In genomic region chr1:43669878-43670277, GRCh38 we compare ENCODE assay signal across 23 cellular contexts. TPM values are rescaled to one million over a fixed set of nuclear protein-coding genes. Genes with fewer than 3 reads are reported as not detected.
DNase-seq lines count a peak whose midpoint lies in the region; ATAC-seq, FAIRE-seq and TF ChIP-seq lines count a peak whose summit lies in the region.
"Had no signal": no experiment of that assay in that cellular context is flagged by ENCODE, and none has a peak within 500 bp of the region (broad histone marks: within the 10 kb centered on the region; RNA-seq: fewer than 3 reads in every experiment).

No MANE protein-coding gene starts in this region.

- H3K4me1 ChIP-seq in HepG2 (ENCODE audit: insufficient read depth, low read length) (no peaks in the 10 kb centered on the region), right lobe of liver (no peaks in the 10 kb centered on the region), psoas muscle (peaks cover 10% of the 10 kb centered on the region)
- H3K4me1 ChIP-seq: BLaER1, Caco-2 had no signal

- H3K4me3 ChIP-seq in HepG2 (replicated peaks in 1 of 3; ENCODE audit: insufficient read depth in 1 of 3, low read depth in 2 of 3, low read length in 3 of 3): no peak overlapping the region
- H3K4me3 ChIP-seq in right lobe of liver: no peak overlapping the region
- H3K4me3 ChIP-seq in psoas muscle: no peak overlapping the region
- H3K4me3 ChIP-seq in foreskin fibroblast (ENCODE audit: low read depth in 1 of 2, low read length in 2 of 2): no peak overlapping the region
- H3K4me3 ChIP-seq: BLaER1, GM23248 had no signal

- H3K27me3 ChIP-seq in HepG2 (ENCODE audit: control insufficient read depth in 1 of 2, insufficient read depth in 2 of 2, low read length in 2 of 2) (no peaks in the 10 kb centered on the region), right lobe of liver (no peaks in the 10 kb centered on the region), psoas muscle (ENCODE audit: insufficient read depth in 3 of 3, low read length in 2 of 3) (no peaks in the 10 kb centered on the region)
- H3K27me3 ChIP-seq: BLaER1 had no signal

- TF ChIP-seq CTCF in HepG2 (CRISPR knock-in tag; IDR thresholded peaks at IDR 0.05): no peak
- no peak for TF ChIP-seq CTCF in right lobe of liver (IDR thresholded peaks at IDR 0.05)
- TF ChIP-seq CTCF in RWPE1 (conservative IDR thresholded peaks at IDR 0.05; ENCODE audit: low read depth): no peak
- no peak for TF ChIP-seq CTCF in psoas muscle (IDR thresholded peaks at IDR 0.05)
- no peak for TF ChIP-seq CTCF in foreskin fibroblast (IDR thresholded peaks at IDR 0.05; ENCODE audit: low read depth, low read length)

- over 99% methylated on average over 5 of the region's 5 CpGs for WGBS in HepG2 (ENCODE audit: low lambda C conversion rate)
- WGBS in right lobe of liver (ENCODE audit: insufficient coverage, low coverage, low lambda C conversion rate, missing lambda C conversion rate): 97% methylated on average over 4 of the region's 5 CpGs
- 33 to 74% (median 39%) methylated on average over 5 of the region's 5 CpGs for WGBS in psoas muscle, 3 donors

- FAIRE-seq in HepG2 (lab: Jason Lieb, UNC): no peak
- FAIRE-seq: A204.1, GM12891, GM18507 had no signal

- no peak overlapping the region for H3K27ac ChIP-seq in HepG2 (ENCODE audit: extremely low read length, insufficient read depth, low read length)
- H3K27ac ChIP-seq in right lobe of liver: no peak overlapping the region
- peak overlapping the region; percentile 47 for H3K27ac ChIP-seq in RWPE1
- H3K27ac ChIP-seq in psoas muscle: peak overlapping the region; percentile 30
- H3K27ac ChIP-seq: 22Rv1, BLaER1, C4-2B had no signal

- POLR2A ChIA-PET in HepG2 (lab: Yijun Ruan, JAX) (no interaction called here), RWPE1 (lab: Yijun Ruan, JAX; ENCODE audit: low non-redundant PET) (no interaction called here)

- no peaks in the 10 kb centered on the region for H3K9me3 ChIP-seq in HepG2 (ENCODE audit: low read length)
- H3K9me3 ChIP-seq in right lobe of liver: no peaks in the 10 kb centered on the region
- H3K9me3 ChIP-seq in psoas muscle: no peaks in the 10 kb centered on the region
- H3K9me3 ChIP-seq: BLaER1, Caco-2 had no signal

- DNase-seq in HepG2 (ENCODE audit: low spot score) (no peak), right lobe of liver (no peak), RWPE1 (ENCODE audit: low spot score) (no peak), psoas muscle (no peak), cerebellum (ENCODE audit: low spot score) (no peak), NCI-H446 treated with DMSO at 0.1 percent for 48 hours (lab: John Stamatoyannopoulos, UW) (no peak), foreskin fibroblast (no peak)
- DNase-seq: Caco-2; CD4-positive, CD25-positive, alpha-beta regulatory T cell; CD8-positive, alpha-beta T cell; DMS79; EL; GDM1; GM23248; H9 had no signal

- H2AFZ ChIP-seq in HepG2 (ENCODE audit: low read length): no peak overlapping the region
- H2AFZ ChIP-seq: GM23248 had no signal

- TF ChIP-seq EP300 in HepG2 (IDR thresholded peaks at IDR 0.05; ENCODE audit: low read depth in 2 of 2, low read length in 2 of 2) (no peak), HepG2 (CRISPR knock-in tag; IDR thresholded peaks at IDR 0.05; ENCODE audit: borderline replicate concordance) (no peak)

- H4K20me1 ChIP-seq in HepG2 (ENCODE audit: insufficient read depth, low read length): no peaks in the 10 kb centered on the region

- H3K79me2 ChIP-seq in HepG2 (ENCODE audit: insufficient read depth, low read length): no peaks in the 10 kb centered on the region

- in situ Hi-C loops in HepG2 (cut with HindIII; ENCODE audit: extremely low pct_ligation_motif_present, low pct_unique_long_range_greater_than_20kb): no loop called here

- CTCF ChIA-PET in HepG2 (lab: Yijun Ruan, JAX; ENCODE audit: low intra/inter-chr PET ratio, low total read pairs): no interaction called here
- CTCF ChIA-PET in RWPE1 (lab: Yijun Ruan, JAX): interaction anchor here (0.7 kb wide), 2 partner anchors 137 to 303 kb away, joined by 4 to 5 read pairs; no protein-coding TSS in a partner anchor

- no peak for TF ChIP-seq POLR2A in HepG2 (IDR thresholded peaks at IDR 0.05; ENCODE audit: insufficient read depth in 1 of 2, low read depth in 2 of 2, low read length in 2 of 2)
- TF ChIP-seq POLR2A in right lobe of liver (IDR thresholded peaks at IDR 0.05): no peak

- TSS peak; percentile 10 for BruUV-seq in HepG2 (replicated peaks; lab: Mats Ljungman, UMichigan)

- TF ChIP-seq RAD21 in HepG2 (CRISPR knock-in tag; IDR thresholded peaks at IDR 0.05): no peak

- H3K9ac ChIP-seq in HepG2 (ENCODE audit: insufficient read depth, low read depth, low read length): no peak overlapping the region
- H3K9ac ChIP-seq: BLaER1, GM23248 had no signal

- no peak for ATAC-seq in HepG2
- ATAC-seq in right lobe of liver: no peak
- ATAC-seq in psoas muscle: peak; percentile 38 to 82 (median 78)
- no peak for ATAC-seq in GM19452 (IDR thresholded peaks at IDR 0.05; ENCODE audit: unreplicated experiment)
- ATAC-seq: CD8-positive, alpha-beta T cell; HCT116 had no signal

- intact Hi-C loops in HepG2 (cut with micrococcal nuclease; ENCODE audit: unreplicated experiment): no loop called here
- intact Hi-C loops in right lobe of liver (cut with DNase I): loop anchor here in 1 of 2 donors (10.0 kb wide), 1 partner anchor 145 kb away; no protein-coding TSS in a partner anchor
- intact Hi-C loops in psoas muscle (cut with DNase I): loop anchor here in 1 of 2 donors (5.0 to 10.0 kb wide), 2 partner anchors 37 to 265 kb away; partner anchors contain the start of genes ARTN and ST3GAL3

- H3K4me2 ChIP-seq in HepG2 (ENCODE audit: low read depth, low read length): no peak overlapping the region
- H3K4me2 ChIP-seq: BLaER1 had no signal

- H3K36me3 ChIP-seq in HepG2 (replicated peaks in 1 of 2; ENCODE audit: control insufficient read depth in 1 of 2, insufficient read depth in 2 of 2, low read length in 2 of 2) (peaks cover 42 to 81% of the 10 kb centered on the region in 2 experiments), right lobe of liver (peaks cover 0 to 97% (median 51%) of the 10 kb centered on the region in 4 donors), psoas muscle (ENCODE audit: insufficient read depth in 1 of 2, low read depth in 1 of 2) (peaks cover 25 to 100% of the 10 kb centered on the region in 2 donors)

TF ChIP-seq in HepG2, 621 proteins besides CTCF, POLR2A, EP300 and RAD21 (continues in another document):
- TF ChIP-seq ZFP82 (CRISPR knock-in tag; IDR thresholded peaks at IDR 0.05; ENCODE audit: borderline replicate concordance): no peak

RNA-seq across cellular contexts. Expression of gene KDM4A, which starts 19.9 kb away (rescaled TPM):
- total RNA-seq in HepG2 (2016; rRNA removed; fragmentation: Illumina TruSeq; extraction: Trizol): 20.9 and 27.4 TPM in 2 replicates
- total RNA-seq in HepG2 (2016; cell fraction: cytosol; rRNA removed; fragmentation: Illumina TruSeq; extraction: Trizol; ENCODE audit: low read depth): 2.7 and 3.3 TPM in 2 replicates
- 21.8 and 25.6 TPM in 2 replicates for total RNA-seq in HepG2 (2016; cell fraction: insoluble cytoplasmic fraction; rRNA removed; fragmentation: Illumina TruSeq; extraction: Trizol)
- 7.4 and 7.7 TPM in 2 replicates for total RNA-seq in HepG2 (2016; cell fraction: membrane; rRNA removed; fragmentation: Illumina TruSeq; extraction: Trizol)
- total RNA-seq in HepG2 (2016; cell fraction: nucleus; rRNA removed; fragmentation: Illumina TruSeq; extraction: Trizol): 17.4 and 18.8 TPM in 2 replicates
- 8.7 and 9.7 TPM in 2 replicates for polyA plus RNA-seq in HepG2 (2011; rRNA removed)
- 5.2 and 7.2 TPM in 2 replicates for polyA plus RNA-seq in HepG2 (2011; cell fraction: cytosol; rRNA removed)
- polyA plus RNA-seq in HepG2 (2011; cell fraction: nucleus; rRNA removed): 7.6 and 9.7 TPM in 2 replicates
- polyA plus RNA-seq in HepG2 (2012): 8.7 and 12.1 TPM in 2 replicates
- polyA plus RNA-seq in HepG2 (2016; cell fraction: cytosol; fragmentation: Illumina TruSeq; extraction: Trizol; ENCODE audit: low read depth): 0.76 and 0.90 TPM in 2 replicates
- polyA plus RNA-seq in HepG2 (2016; cell fraction: insoluble cytoplasmic fraction; fragmentation: Illumina TruSeq; extraction: Trizol; ENCODE audit: low read depth): 15.7 and 20.7 TPM in 2 replicates
- polyA plus RNA-seq in HepG2 (2016; cell fraction: membrane; fragmentation: Illumina TruSeq; extraction: Trizol; ENCODE audit: low read depth): 2.3 and 2.4 TPM in 2 replicates
- polyA plus RNA-seq in HepG2 (2016; cell fraction: nucleus; fragmentation: Illumina TruSeq; extraction: Trizol; ENCODE audit: insufficient read depth, low read depth): 15.9 and 19.8 TPM in 2 replicates
- 12.2 and 36.0 TPM in 2 replicates for polyA minus RNA-seq in HepG2 (2011; rRNA and poly(A)+ RNA removed; ENCODE audit: low replicate concordance)
- 5.9 and 8.2 TPM in 2 replicates for polyA minus RNA-seq in HepG2 (2011; cell fraction: cytosol; rRNA and poly(A)+ RNA removed)
- 22.1 and 29.7 TPM in 2 replicates for polyA minus RNA-seq in HepG2 (2011; cell fraction: nucleus; rRNA and poly(A)+ RNA removed)
- total RNA-seq in right lobe of liver: 10 to 100 TPM; 12.7 to 22.5 (median 17.6) TPM
- 10 to 100 TPM; 10.4 to 15.5 (median 13.7) TPM for total RNA-seq in psoas muscle
- 10 to 100 TPM in 1 of 3 donors, 1 to 10 TPM in 2; 3.9 to 12.8 (median 4.5) TPM for polyA plus RNA-seq in psoas muscle
- total RNA-seq in cerebellum: 43.4 TPM

RNA-seq across cellular contexts. Expression of gene ST3GAL3, which starts 37.5 kb away (rescaled TPM):
- total RNA-seq in HepG2 (2016; rRNA removed; fragmentation: Illumina TruSeq; extraction: Trizol) (3.4 and 5.1 TPM in 2 replicates), right lobe of liver (10 to 100 TPM in 4 of 6 experiments, 1 to 10 TPM in 2; 6.4 to 14.2 (median 12.0) TPM), psoas muscle (10 to 100 TPM; 34.7 to 53.2 (median 45.0) TPM), cerebellum (49.1 TPM)
- 5.4 and 6.6 TPM in 2 replicates for total RNA-seq in HepG2 (2016; cell fraction: cytosol; rRNA removed; fragmentation: Illumina TruSeq; extraction: Trizol; ENCODE audit: low read depth)
- total RNA-seq in HepG2 (2016; cell fraction: insoluble cytoplasmic fraction; rRNA removed; fragmentation: Illumina TruSeq; extraction: Trizol): 2.8 and 4.6 TPM in 2 replicates
- 8.5 and 8.7 TPM in 2 replicates for total RNA-seq in HepG2 (2016; cell fraction: membrane; rRNA removed; fragmentation: Illumina TruSeq; extraction: Trizol)
- 11.8 and 11.9 TPM in 2 replicates for total RNA-seq in HepG2 (2016; cell fraction: nucleus; rRNA removed; fragmentation: Illumina TruSeq; extraction: Trizol)
- polyA plus RNA-seq in HepG2 (2011; rRNA removed) (7.1 and 8.1 TPM in 2 replicates), psoas muscle (10 to 100 TPM; 22.2 to 49.0 (median 44.5) TPM)
- 7.1 and 7.2 TPM in 2 replicates for polyA plus RNA-seq in HepG2 (2011; cell fraction: cytosol; rRNA removed)
- polyA plus RNA-seq in HepG2 (2011; cell fraction: nucleus; rRNA removed): 19.2 and 19.5 TPM in 2 replicates
- polyA plus RNA-seq in HepG2 (2012): 8.2 and 8.6 TPM in 2 replicates
- polyA plus RNA-seq in HepG2 (2016; cell fraction: cytosol; fragmentation: Illumina TruSeq; extraction: Trizol; ENCODE audit: low read depth): 4.9 and 5.7 TPM in 2 replicates
- polyA plus RNA-seq in HepG2 (2016; cell fraction: insoluble cytoplasmic fraction; fragmentation: Illumina TruSeq; extraction: Trizol; ENCODE audit: low read depth): 4.6 and 5.3 TPM in 2 replicates
- polyA plus RNA-seq in HepG2 (2016; cell fraction: membrane; fragmentation: Illumina TruSeq; extraction: Trizol; ENCODE audit: low read depth): 8.5 and 11.7 TPM in 2 replicates
- polyA plus RNA-seq in HepG2 (2016; cell fraction: nucleus; fragmentation: Illumina TruSeq; extraction: Trizol; ENCODE audit: insufficient read depth, low read depth): 15.9 and 17.9 TPM in 2 replicates
- 14.7 and 20.2 TPM in 2 replicates for polyA minus RNA-seq in HepG2 (2011; rRNA and poly(A)+ RNA removed; ENCODE audit: low replicate concordance)
- polyA minus RNA-seq in HepG2 (2011; cell fraction: cytosol; rRNA and poly(A)+ RNA removed): 7.6 and 9.7 TPM in 2 replicates
- 20.2 and 21.6 TPM in 2 replicates for polyA minus RNA-seq in HepG2 (2011; cell fraction: nucleus; rRNA and poly(A)+ RNA removed)

Comparison
In these comparisons a context has a peak if more than half of its experiments do, and no peak if none do; other contexts are left out.
1. ATAC-seq: peak in psoas muscle (4 of 4); none in HepG2 (single experiment), right lobe of liver (0 of 4) and GM19452 (single experiment).
2. H3K27ac ChIP-seq: peak in RWPE1 (single experiment) and psoas muscle (single experiment); none in HepG2 (single experiment) and right lobe of liver (0 of 3).